Comparison of ENCODE assay signal across 16 cellular contexts in the genomic region with DNA sequence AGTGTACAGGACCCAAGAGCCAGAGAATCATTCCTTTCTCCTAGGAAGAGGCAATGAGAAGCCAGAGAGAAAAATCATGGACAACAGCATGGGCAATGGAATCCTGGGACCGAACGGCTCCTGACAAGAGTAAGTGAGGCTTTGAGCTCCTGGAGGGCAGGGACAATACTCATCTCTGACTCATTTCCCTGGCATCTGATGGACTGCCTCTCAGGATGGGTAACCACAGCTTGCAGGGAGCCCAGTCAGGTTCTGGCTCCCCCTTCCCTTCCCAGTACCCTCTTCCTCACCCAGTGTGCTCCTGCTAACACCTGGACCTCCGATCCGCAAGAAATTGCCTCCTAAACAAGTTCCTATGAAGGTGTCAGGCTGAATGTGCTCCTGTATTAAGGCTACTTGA. TPM values are rescaled to one million over a fixed set of nuclear protein-coding genes. Genes with fewer than 3 reads are reported as not detected.
DNase-seq lines count a peak whose midpoint lies in the region; TF ChIP-seq lines count a peak whose summit lies in the region.
"Had no signal": no experiment of that assay in that cellular context is flagged by ENCODE, and none has a peak within 500 bp of the region (broad histone marks: within the 10 kb centered on the region; RNA-seq: fewer than 3 reads in every experiment).

No MANE protein-coding gene starts in this region.

- H3K4me3 ChIP-seq in epithelial cell of esophagus (ENCODE audit: low read length) = no peak overlapping the region
- H3K4me3 ChIP-seq: cardiac muscle cell, GM23338 had no signal

- TF ChIP-seq CTCF in epithelial cell of esophagus (IDR thresholded peaks at IDR 0.05; ENCODE audit: insufficient read depth, low read depth, low read length, missing control alignments) = no peak

- peak; percentile 31 for DNase-seq in H4 (ENCODE audit: low spot score)
- DNase-seq in RKO (ENCODE audit: low spot score) = peak; percentile 43
- peak; percentile 86 for DNase-seq in epithelial cell of esophagus (ENCODE audit: low read depth)
- DNase-seq in non-pigmented ciliary epithelial cell (ENCODE audit: low read depth) = peak; percentile 40
- no peak for DNase-seq in activated CD4-positive, alpha-beta T cell treated with anti-CD3 and anti-CD28 coated beads for 48 hours
- DNase-seq in NCI-H2171 (lab: John Stamatoyannopoulos, UW) = no peak
- DNase-seq in stimulated activated CD4-positive, alpha-beta T cell treated with anti-CD3 and anti-CD28 coated beads, Interleukin-4, amount 100 ng/mL, for 1 hour = no peak
- DNase-seq in NCI-H82 (lab: John Stamatoyannopoulos, UW) = no peak
- DNase-seq: activated CD8-positive, alpha-beta memory T cell treated with anti-CD3 and anti-CD28 coated beads for 24 hours; CD8-positive, alpha-beta memory T cell; hippocampal formation; NCI-H1092 treated with DMSO at 0.1 percent for 48 hours; NCI-H748 treated with DMSO at 0.1 percent for 48 hours had no signal

RNA-seq across cellular contexts. Expression of gene SORCS3, which starts 51.2 kb away (rescaled TPM):
- total RNA-seq in H4 (2014; rRNA removed; shearing (Covaris generic)) = not detected in 2 replicates
- total RNA-seq: CD8-positive, alpha-beta memory T cell; lung microvascular endothelial cell had no signal

Comparison
In these comparisons a context has a peak if more than half of its experiments do, and no peak if none do; other contexts are left out.
1. DNase-seq: peak in H4 (single experiment), RKO (single experiment), epithelial cell of esophagus (single experiment) and non-pigmented ciliary epithelial cell (single experiment); none in activated CD4-positive, alpha-beta T cell treated with anti-CD3 and anti-CD28 coated beads for 48 hours (single experiment), NCI-H2171 (single experiment), stimulated activated CD4-positive, alpha-beta T cell treated with anti-CD3 and anti-CD28 coated beads, Interleukin-4, amount 100 ng/mL, for 1 hour (single experiment) and NCI-H82 (single experiment).